ENCODE assay signal across 25 cellular contexts in genomic region chr3:52297242-52298146, GRCh38. TPM values are rescaled to one million over a fixed set of nuclear protein-coding genes. Genes with fewer than 3 reads are reported as not detected.
DNase-seq lines count a peak whose midpoint lies in the region; ATAC-seq and TF ChIP-seq lines count a peak whose summit lies in the region.
"Had no signal": no experiment of that assay in that cellular context is flagged by ENCODE, and none has a peak within 500 bp of the region (broad histone marks: within the 10 kb centered on the region; RNA-seq: fewer than 3 reads in every experiment).

No MANE protein-coding gene starts in this region.

- TF ChIP-seq POLR2A in right lobe of liver (IDR thresholded peaks at IDR 0.05): no peak

- H3K4me3 ChIP-seq in right lobe of liver (no peak overlapping the region), BE2C (ENCODE audit: low read depth, low read length) (no peak overlapping the region)
- H3K4me3 ChIP-seq: lung had no signal

- TF ChIP-seq CTCF in right lobe of liver (IDR thresholded peaks at IDR 0.05): no peak
- no peak for TF ChIP-seq CTCF in progenitor cell of endocrine pancreas (IDR thresholded peaks at IDR 0.05; ENCODE audit: unreplicated experiment)
- TF ChIP-seq CTCF in BE2C (IDR thresholded peaks at IDR 0.05; ENCODE audit: low read depth, low read length): no peak

- no peaks in the 10 kb centered on the region for H3K27me3 Mint-ChIP-seq in activated T-helper 17 cell treated with anti-CD3 and anti-CD28 coated beads, Interleukin-2, amount 50 U/mL, for 72 hours
- H3K27me3 Mint-ChIP-seq in progenitor cell of endocrine pancreas: no peaks in the 10 kb centered on the region
- H3K27me3 Mint-ChIP-seq: activated B cell treated with CpG ODN at 0.5 μM for 24 hours; activated CD4-positive, alpha-beta memory T cell treated with anti-CD3 and anti-CD28 coated beads for 36 hours; activated naive CD8-positive, alpha-beta T cell treated with anti-CD3 and anti-CD28 coated beads for 36 hours; central memory CD8-positive, alpha-beta T cell had no signal

- H3K4me1 Mint-ChIP-seq in activated T-helper 17 cell treated with anti-CD3 and anti-CD28 coated beads, Interleukin-2, amount 50 U/mL, for 72 hours: peaks cover 5% of the 10 kb centered on the region
- H3K4me1 Mint-ChIP-seq in progenitor cell of endocrine pancreas (ENCODE audit: low read depth): peaks cover 30% of the 10 kb centered on the region

- intact Hi-C loops in right lobe of liver (cut with DNase I): no loop called here

- H3K36me3 Mint-ChIP-seq in activated T-helper 17 cell treated with anti-CD3 and anti-CD28 coated beads, Interleukin-2, amount 50 U/mL, for 72 hours (ENCODE audit: low read depth): peaks cover 4% of the 10 kb centered on the region
- H3K36me3 Mint-ChIP-seq in progenitor cell of endocrine pancreas (ENCODE audit: insufficient read depth): no peaks in the 10 kb centered on the region

- no peak overlapping the region for H3K4me3 Mint-ChIP-seq in activated T-helper 17 cell treated with anti-CD3 and anti-CD28 coated beads, Interleukin-2, amount 50 U/mL, for 72 hours
- H3K4me3 Mint-ChIP-seq in progenitor cell of endocrine pancreas (ENCODE audit: low read depth): peak overlapping the region; percentile 76
- H3K4me3 Mint-ChIP-seq: activated B cell treated with CpG ODN at 0.5 μM for 24 hours; activated CD4-positive, alpha-beta memory T cell treated with anti-CD3 and anti-CD28 coated beads for 36 hours; activated naive CD8-positive, alpha-beta T cell treated with anti-CD3 and anti-CD28 coated beads for 36 hours; CD8-positive, alpha-beta T cell; central memory CD8-positive, alpha-beta T cell had no signal

- DNase-seq in LHCN-M2 (ENCODE audit: low read depth) (peak; percentile 11), right lobe of liver (peak in 1 of 3 donors; percentile 57), progenitor cell of endocrine pancreas (ENCODE audit: low spot score, unreplicated experiment) (no peak), BE2C (no peak), DMS53 (lab: John Stamatoyannopoulos, UW) (no peak), NCI-H1436 (lab: John Stamatoyannopoulos, UW) (no peak)
- DNase-seq: activated B cell treated with CpG ODN at 0.5 μM for 24 hours; activated CD4-positive, alpha-beta memory T cell treated with anti-CD3 and anti-CD28 coated beads for 36 hours; activated CD8-positive, alpha-beta memory T cell treated with anti-CD3 and anti-CD28 coated beads, Interleukin-2, amount 50 U/mL, for 48 hours; activated effector memory CD4-positive, alpha-beta T cell treated with Interleukin-2 at 50 U/mL for 16 hours; activated naive CD8-positive, alpha-beta T cell treated with anti-CD3 and anti-CD28 coated beads for 36 hours; dermis blood vessel endothelial cell; HCEC 1CT; kidney glomerular epithelial cell; NCI-H1105 treated with DMSO at 0.1 percent for 48 hours; NCI-H2081; SHP77; stimulated activated CD4-positive, alpha-beta T cell treated with anti-CD3 and anti-CD28 coated beads, Interleukin-15, amount 100 ng/mL, for 24 hours; T1000; trophoblast cell had no signal

- H3K27me3 ChIP-seq in right lobe of liver: no peaks in the 10 kb centered on the region
- no peaks in the 10 kb centered on the region for H3K27me3 ChIP-seq in BE2C
- H3K27me3 ChIP-seq: pancreas had no signal

- H3K36me3 ChIP-seq in right lobe of liver (peaks cover 0 to 13% (median 5%) of the 10 kb centered on the region in 4 donors), BE2C (no peaks in the 10 kb centered on the region)

- no peaks in the 10 kb centered on the region for H3K9me3 ChIP-seq in right lobe of liver
- no peaks in the 10 kb centered on the region for H3K9me3 ChIP-seq in BE2C
- H3K9me3 ChIP-seq: pancreas had no signal

- H3K4me1 ChIP-seq in right lobe of liver: peaks cover 0 to 35% (median 11%) of the 10 kb centered on the region in 4 donors
- H3K4me1 ChIP-seq in BE2C: no peaks in the 10 kb centered on the region

- peak overlapping the region; percentile 23 for H3K27ac Mint-ChIP-seq in activated T-helper 17 cell treated with anti-CD3 and anti-CD28 coated beads, Interleukin-2, amount 50 U/mL, for 72 hours
- H3K27ac Mint-ChIP-seq in progenitor cell of endocrine pancreas: peak overlapping the region; percentile 33
- H3K27ac Mint-ChIP-seq: activated B cell treated with CpG ODN at 0.5 μM for 24 hours; activated CD4-positive, alpha-beta memory T cell treated with anti-CD3 and anti-CD28 coated beads for 36 hours; activated naive CD8-positive, alpha-beta T cell treated with anti-CD3 and anti-CD28 coated beads for 36 hours; CD8-positive, alpha-beta T cell had no signal

- 17% methylated on average over 5 of the region's 11 CpGs for WGBS in right lobe of liver (ENCODE audit: insufficient coverage, low coverage, low lambda C conversion rate, missing lambda C conversion rate)

- H3K9me3 Mint-ChIP-seq in activated T-helper 17 cell treated with anti-CD3 and anti-CD28 coated beads, Interleukin-2, amount 50 U/mL, for 72 hours: no peaks in the 10 kb centered on the region
- H3K9me3 Mint-ChIP-seq in progenitor cell of endocrine pancreas (ENCODE audit: low read depth): no peaks in the 10 kb centered on the region
- H3K9me3 Mint-ChIP-seq: activated B cell treated with CpG ODN at 0.5 μM for 24 hours; activated CD4-positive, alpha-beta memory T cell treated with anti-CD3 and anti-CD28 coated beads for 36 hours; activated naive CD8-positive, alpha-beta T cell treated with anti-CD3 and anti-CD28 coated beads for 36 hours; CD8-positive, alpha-beta T cell; central memory CD8-positive, alpha-beta T cell had no signal

- H3K27ac ChIP-seq in right lobe of liver: no peak overlapping the region

- no peak for ATAC-seq in activated T-helper 17 cell treated with anti-CD3 and anti-CD28 coated beads, Interleukin-2, amount 50 U/mL, for 72 hours (replicated peaks)
- ATAC-seq in right lobe of liver: peak in 3 of 4 donors; percentile 3 to 7 (median 7)
- ATAC-seq: CD8-positive, alpha-beta T cell had no signal

RNA-seq across cellular contexts. Expression of gene GLYCTK, which starts 9.9 kb away (rescaled TPM):
- total RNA-seq in LHCN-M2 (2014; rRNA removed): 13.0 and 20.4 TPM in 2 replicates
- 8.9 TPM for polyA plus RNA-seq in LHCN-M2 (2012)
- total RNA-seq in activated T-helper 17 cell treated with anti-CD3 and anti-CD28 coated beads, Interleukin-2, amount 50 U/mL, for 72 hours: 10 to 100 TPM; 22.8 to 25.2 TPM
- 100 to 1,000 TPM in 4 of 6 experiments, 10 to 100 TPM in 2; 75.1 to 320 (median 178) TPM for total RNA-seq in right lobe of liver
- 52.5 and 53.6 TPM in 2 replicates for total RNA-seq in progenitor cell of endocrine pancreas
- 27.8 TPM for polyA plus RNA-seq in BE2C (2012; ENCODE audit: insufficient read depth, insufficient read length, low read depth)

RNA-seq across cellular contexts. Expression of gene DNAH1, which starts 18.6 kb away (rescaled TPM):
- total RNA-seq in LHCN-M2 (2014; rRNA removed) (0.71 and 2.1 TPM in 2 replicates), right lobe of liver (10 to 100 TPM in 2 of 6 experiments, 1 to 10 TPM in 4; 1.6 to 11.2 (median 8.1) TPM), progenitor cell of endocrine pancreas (11.6 and 14.0 TPM in 2 replicates)
- 0.53 TPM for polyA plus RNA-seq in LHCN-M2 (2012)
- 10 to 100 TPM; 17.2 to 26.5 TPM for total RNA-seq in activated T-helper 17 cell treated with anti-CD3 and anti-CD28 coated beads, Interleukin-2, amount 50 U/mL, for 72 hours
- polyA plus RNA-seq in BE2C (2012; ENCODE audit: insufficient read depth, insufficient read length, low read depth): 3.7 TPM

RNA-seq across cellular contexts. Expression of gene WDR82, which starts 19.0 kb away (rescaled TPM):
- total RNA-seq in LHCN-M2 (2014; rRNA removed) (44.5 and 58.0 TPM in 2 replicates), right lobe of liver (10 to 100 TPM; 14.1 to 25.2 (median 20.7) TPM), progenitor cell of endocrine pancreas (89.3 and 93.1 TPM in 2 replicates)
- polyA plus RNA-seq in LHCN-M2 (2012): 41.3 TPM
- 100 to 1,000 TPM in 1 of 2 donors, 10 to 100 TPM in 1; 81.1 to 106 TPM for total RNA-seq in activated T-helper 17 cell treated with anti-CD3 and anti-CD28 coated beads, Interleukin-2, amount 50 U/mL, for 72 hours
- 64.6 TPM for polyA plus RNA-seq in BE2C (2012; ENCODE audit: insufficient read depth, insufficient read length, low read depth)

RNA-seq across cellular contexts. Expression of gene PPM1M, which starts 51.9 kb away (rescaled TPM):
- 16.0 and 22.3 TPM in 2 replicates for total RNA-seq in LHCN-M2 (2014; rRNA removed)
- 26.5 TPM for polyA plus RNA-seq in LHCN-M2 (2012)
- 100 to 1,000 TPM in 1 of 2 donors, 10 to 100 TPM in 1; 84.6 to 112 TPM for total RNA-seq in activated T-helper 17 cell treated with anti-CD3 and anti-CD28 coated beads, Interleukin-2, amount 50 U/mL, for 72 hours
- total RNA-seq in right lobe of liver: 1 to 10 TPM; 2.8 to 7.1 (median 4.5) TPM
- total RNA-seq in progenitor cell of endocrine pancreas: 6.1 and 6.7 TPM in 2 replicates
- 5.6 TPM for polyA plus RNA-seq in BE2C (2012; ENCODE audit: insufficient read depth, insufficient read length, low read depth)

RNA-seq across cellular contexts. Expression of gene TWF2, which starts 58.5 kb away (rescaled TPM):
- total RNA-seq in LHCN-M2 (2014; rRNA removed) (136 and 145 TPM in 2 replicates), right lobe of liver (10 to 100 TPM; 12.9 to 34.4 (median 23.7) TPM), progenitor cell of endocrine pancreas (27.6 and 31.5 TPM in 2 replicates)
- polyA plus RNA-seq in LHCN-M2 (2012): 106 TPM
- 100 to 1,000 TPM in 1 of 2 donors, 10 to 100 TPM in 1; 89.9 to 159 TPM for total RNA-seq in activated T-helper 17 cell treated with anti-CD3 and anti-CD28 coated beads, Interleukin-2, amount 50 U/mL, for 72 hours
- polyA plus RNA-seq in BE2C (2012; ENCODE audit: insufficient read depth, insufficient read length, low read depth): 72.0 TPM
